In the genomic region with DNA sequence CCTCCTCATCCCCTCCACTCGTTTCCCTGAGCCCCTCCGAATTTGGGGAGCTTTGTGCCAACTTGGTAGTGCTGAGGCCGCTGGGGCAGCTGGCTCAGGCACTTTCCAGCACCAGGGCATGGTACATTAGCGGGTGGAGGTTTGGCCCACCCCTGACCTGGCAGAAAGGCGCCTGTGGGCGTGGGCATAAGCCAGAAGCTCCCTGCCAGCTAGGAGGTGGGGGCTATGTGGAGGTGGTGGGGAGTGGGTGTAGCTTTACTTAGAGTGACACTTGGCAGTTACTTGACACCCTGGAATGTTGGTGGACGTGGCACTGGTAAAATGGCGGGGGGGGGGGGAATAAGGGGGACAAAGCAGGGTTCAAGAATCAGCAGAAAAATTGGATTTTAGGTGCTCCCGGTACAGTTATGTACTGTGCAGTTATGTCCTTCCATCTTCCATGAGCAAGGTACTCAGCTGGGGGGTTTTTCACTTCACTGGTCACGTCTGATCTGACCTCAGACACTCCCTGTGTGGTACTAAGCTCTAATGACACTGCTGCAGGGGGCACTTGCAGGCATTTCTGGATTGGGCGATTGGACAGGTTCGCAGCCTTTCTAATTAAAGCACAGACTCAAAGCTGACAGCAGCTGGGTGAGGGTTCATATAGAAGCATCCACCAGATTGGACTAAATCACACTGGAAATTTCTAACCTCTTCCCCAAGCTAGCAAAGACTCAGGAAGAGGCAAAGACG, we compare ENCODE assay signal across 18 cellular contexts. TPM values are rescaled to one million over a fixed set of nuclear protein-coding genes. Genes with fewer than 3 reads are reported as not detected.
A peak's percentile ranks its signal among the peaks of the same experiment; 100 is the strongest.
DNase-seq lines count a peak whose midpoint lies in the region; ATAC-seq and TF ChIP-seq lines count a peak whose summit lies in the region.
"Had no signal": no experiment of that assay in that cellular context is flagged by ENCODE, and none has a peak within 500 bp of the region (broad histone marks: within the 10 kb centered on the region; RNA-seq: fewer than 3 reads in every experiment).

No MANE protein-coding gene starts in this region.

- H3K79me2 ChIP-seq in neural progenitor cell (ENCODE audit: low read depth): no peaks in the 10 kb centered on the region

- peaks cover 43% of the 10 kb centered on the region for H3K4me1 Mint-ChIP-seq in neural progenitor cell
- H3K4me1 Mint-ChIP-seq in type B pancreatic cell (ENCODE audit: unreplicated experiment): peaks cover 22% of the 10 kb centered on the region

- H3K4me3 Mint-ChIP-seq in neural progenitor cell (no peak overlapping the region), type B pancreatic cell (peak overlapping the region; percentile 36)
- H3K4me3 Mint-ChIP-seq: CD4-positive, alpha-beta T cell had no signal

- ATAC-seq in left lobe of liver: peak; percentile 4

- H4K20me1 ChIP-seq in neural progenitor cell (ENCODE audit: low read depth): peaks cover 11% of the 10 kb centered on the region

- no peaks in the 10 kb centered on the region for H3K9me3 ChIP-seq in SJCRH30 (replicated peaks)
- H3K9me3 ChIP-seq in neural progenitor cell (ENCODE audit: low read depth): no peaks in the 10 kb centered on the region
- H3K9me3 ChIP-seq: A549; BLaER1 treated with 17β-estradiol and CSF1 and Interleukin-3, amounts not matched to agents 10 nM and 100 nM had no signal

- H3K4me3 ChIP-seq in SJCRH30: no peak overlapping the region
- no peak overlapping the region for H3K4me3 ChIP-seq in neural progenitor cell
- H3K4me3 ChIP-seq in dorsolateral prefrontal cortex: no peak overlapping the region
- H3K4me3 ChIP-seq: A549; BLaER1 treated with 17β-estradiol and CSF1 and Interleukin-3, amounts not matched to agents 10 nM and 100 nM had no signal

- H3K27ac Mint-ChIP-seq in neural progenitor cell (no peak overlapping the region), type B pancreatic cell (peak overlapping the region; percentile 67)
- H3K27ac Mint-ChIP-seq: CD4-positive, alpha-beta T cell had no signal

- H3K27ac ChIP-seq in SJCRH30 (peak overlapping the region; percentile 73), neural progenitor cell (no peak overlapping the region), dorsolateral prefrontal cortex (no peak overlapping the region)
- H3K27ac ChIP-seq: A549; BLaER1 treated with 17β-estradiol and CSF1 and Interleukin-3, amounts not matched to agents 10 nM and 100 nM had no signal

- intact Hi-C loops in dorsolateral prefrontal cortex (cut with DNase I): loop anchor here (2.0 to 10.0 kb wide), 6 partner anchors 265 to 497 kb away; a partner anchor contains a TSS

- no peak overlapping the region for H3K9ac ChIP-seq in neural progenitor cell
- H3K9ac ChIP-seq: BLaER1 treated with 17β-estradiol and CSF1 and Interleukin-3, amounts not matched to agents 10 nM and 100 nM had no signal

- H3K4me1 ChIP-seq in SJCRH30 (peaks cover 56% of the 10 kb centered on the region), neural progenitor cell (peaks cover 44% of the 10 kb centered on the region)
- H3K4me1 ChIP-seq: A549 had no signal

- no peak for TF ChIP-seq CTCF in neural progenitor cell (IDR thresholded peaks at IDR 0.05)
- no peak for TF ChIP-seq CTCF in type B pancreatic cell (conservative IDR thresholded peaks at IDR 0.05)
- no peak for TF ChIP-seq CTCF in dorsolateral prefrontal cortex (IDR thresholded peaks at IDR 0.05 in 54 of 56, conservative IDR thresholded peaks at IDR 0.05 in 2 of 56; ENCODE audit: low read depth in 1 of 56, partially characterized antibody in 56 of 56)

- H3K36me3 ChIP-seq in SJCRH30 (no peaks in the 10 kb centered on the region), neural progenitor cell (no peaks in the 10 kb centered on the region)
- H3K36me3 ChIP-seq: BLaER1 treated with 17β-estradiol and CSF1 and Interleukin-3, amounts not matched to agents 10 nM and 100 nM had no signal

- H3K27me3 ChIP-seq in SJCRH30 (no peaks in the 10 kb centered on the region), neural progenitor cell (peaks cover 48% of the 10 kb centered on the region), dorsolateral prefrontal cortex (peaks cover 0 to 68% (median 52%) of the 10 kb centered on the region in 45 donors)

- H3K27me3 Mint-ChIP-seq in neural progenitor cell (ENCODE audit: insufficient read depth, low read depth) (peaks cover 38% of the 10 kb centered on the region), type B pancreatic cell (peaks cover 53% of the 10 kb centered on the region)

- DNase-seq in SJCRH30 (peak in 1 of 2 experiments; percentile 55), left lobe of liver (ENCODE audit: low spot score) (no peak), neural progenitor cell (ENCODE audit: low spot score) (peak; percentile 51), type B pancreatic cell (ENCODE audit: extremely low spot score, unreplicated experiment) (no peak), dorsolateral prefrontal cortex (no peak), NCI-H2029 (lab: John Stamatoyannopoulos, UW) (no peak)
- no peak for DNase-seq in activated CD4-positive, CD25-positive, alpha-beta regulatory T cell (lab: John Stamatoyannopoulos, UW)
- DNase-seq: AML-193; CD4-positive, alpha-beta T cell; GOT3; NCI-H1694; RPMI8226; SHP77 had no signal

- H3K4me2 ChIP-seq in neural progenitor cell: peak overlapping the region; percentile 66
- H3K4me2 ChIP-seq: A549; BLaER1 treated with 17β-estradiol and CSF1 and Interleukin-3, amounts not matched to agents 10 nM and 100 nM had no signal

- H2AFZ ChIP-seq in neural progenitor cell (replicated peaks): no peak overlapping the region

- H3F3A ChIP-seq in neural progenitor cell (ENCODE audit: low read depth): peaks cover 23% of the 10 kb centered on the region

- no peaks in the 10 kb centered on the region for H3K9me3 Mint-ChIP-seq in neural progenitor cell
- no peaks in the 10 kb centered on the region for H3K9me3 Mint-ChIP-seq in type B pancreatic cell
- H3K9me3 Mint-ChIP-seq: CD4-positive, alpha-beta T cell had no signal

- H3K36me3 Mint-ChIP-seq in neural progenitor cell: no peaks in the 10 kb centered on the region
- no peaks in the 10 kb centered on the region for H3K36me3 Mint-ChIP-seq in type B pancreatic cell

RNA-seq across cellular contexts. Expression of a gene that starts 10.4 kb away (rescaled TPM):
- 513 and 574 TPM in 2 replicates for total RNA-seq in SJCRH30 (2014; rRNA removed; shearing (Covaris generic))
- total RNA-seq in left lobe of liver: 254 TPM
- 0.45 and 3.3 TPM in 2 replicates for total RNA-seq in neural progenitor cell (ENCODE audit: low replicate concordance)
- total RNA-seq in type B pancreatic cell (ENCODE audit: low replicate concordance): 2,350 and 3,865 TPM in 2 replicates
- 100 to 1,000 TPM in 2 of 120 experiments, 10 to 100 TPM in 51, 1 to 10 TPM in 67; 1.8 to 139 (median 9.0) TPM for total RNA-seq in dorsolateral prefrontal cortex
- total RNA-seq: CD4-positive, alpha-beta T cell had no signal

RNA-seq across cellular contexts. Expression of a gene that starts 11.4 kb away (rescaled TPM):
- total RNA-seq in SJCRH30 (2014; rRNA removed; shearing (Covaris generic)): not detected in 2 replicates
- not detected for total RNA-seq in left lobe of liver
- not detected in 2 replicates for total RNA-seq in neural progenitor cell (ENCODE audit: low replicate concordance)
- 1,584 and 3,976 TPM in 2 replicates for total RNA-seq in type B pancreatic cell (ENCODE audit: low replicate concordance)
- total RNA-seq in dorsolateral prefrontal cortex: not detected
- total RNA-seq: CD4-positive, alpha-beta T cell; LHCN-M2; MCF 10A; NCI-H460 had no signal

RNA-seq across cellular contexts. Expression of a gene that starts 22.0 kb away (rescaled TPM):
- not detected in 2 replicates for total RNA-seq in SJCRH30 (2014; rRNA removed; shearing (Covaris generic))
- total RNA-seq in left lobe of liver (not detected), neural progenitor cell (ENCODE audit: low replicate concordance) (2.0 and 6.2 TPM in 2 replicates), type B pancreatic cell (ENCODE audit: low replicate concordance) (2.2 and 11.1 TPM in 2 replicates), dorsolateral prefrontal cortex (1 to 10 TPM in 23 of 120 experiments, under 1 TPM in 53, not detected in 44; 0.31 to 4.7 (median 0.72) TPM)
- total RNA-seq: CD4-positive, alpha-beta T cell; LHCN-M2; NCI-H460 had no signal

Comparison
In these comparisons a context has a peak if more than half of its experiments do, and no peak if none do; other contexts are left out.
1. RNA of a gene that starts 11.4 kb away (total RNA-seq): 1,584 to 3,976 TPM in type B pancreatic cell; not detected in left lobe of liver (single experiment), not detected in SJCRH30, not detected in neural progenitor cell and not detected in dorsolateral prefrontal cortex; every median in the first group is over 100 times any median in the second.